10 cellular contexts compared by ENCODE assay signal in genomic region chr12:125403145-125403789, GRCh38.
DNase-seq lines count a peak whose midpoint lies in the region; ATAC-seq, FAIRE-seq and TF ChIP-seq lines count a peak whose summit lies in the region.
"Had no signal": no experiment of that assay in that cellular context is flagged by ENCODE, and none has a peak within 500 bp of the region (broad histone marks: within the 10 kb centered on the region; RNA-seq: fewer than 3 reads in every experiment).

No MANE protein-coding gene starts in this region.

- H3K4me3 ChIP-seq in BE2C (ENCODE audit: low read depth, low read length) = no peak overlapping the region
- no peak overlapping the region for H3K4me3 ChIP-seq in NT2/D1 (ENCODE audit: insufficient read length, low read depth)
- no peak overlapping the region for H3K4me3 ChIP-seq in dorsolateral prefrontal cortex

- intact Hi-C loops in dorsolateral prefrontal cortex (cut with DNase I) = loop anchor here (2.0 to 5.0 kb wide), 2 partner anchors 71 to 218 kb away; no protein-coding TSS in a partner anchor

- H3K4me1 Mint-ChIP-seq in osteocyte (ENCODE audit: unreplicated experiment) = no peaks in the 10 kb centered on the region

- TF ChIP-seq CTCF in BE2C (IDR thresholded peaks at IDR 0.05; ENCODE audit: low read depth, low read length) (peak; percentile 69), dorsolateral prefrontal cortex (IDR thresholded peaks at IDR 0.05 in 54 of 56, conservative IDR thresholded peaks at IDR 0.05 in 2 of 56; ENCODE audit: low read depth in 1 of 56, partially characterized antibody in 56 of 56) (peak; percentile 33 to 69 (median 55)), osteocyte (IDR thresholded peaks at IDR 0.05) (peak; percentile 40)

- H3K27ac ChIP-seq in dorsolateral prefrontal cortex = peak overlapping the region in 5 of 59 donors; percentile 3 to 67 (median 36)

- peak; percentile 92 for FAIRE-seq in GM19239 (lab: Jason Lieb, UNC)

- DNase-seq in BE2C (no peak), GM19239 (ENCODE audit: insufficient read length, low spot score) (no peak), NT2/D1 (ENCODE audit: low read depth, low spot score) (peak; percentile 87), dorsolateral prefrontal cortex (no peak), osteocyte (ENCODE audit: extremely low spot score, unreplicated experiment) (no peak)

- H3K36me3 Mint-ChIP-seq in osteocyte (ENCODE audit: unreplicated experiment) = no peaks in the 10 kb centered on the region
- H3K36me3 Mint-ChIP-seq: IgD-negative memory B cell, memory B cell had no signal

- H3K9me3 ChIP-seq in BE2C (no peaks in the 10 kb centered on the region), NT2/D1 (ENCODE audit: insufficient read depth, low read length) (peaks cover 15% of the 10 kb centered on the region)

- H3K27me3 Mint-ChIP-seq in osteocyte (ENCODE audit: unreplicated experiment) = no peaks in the 10 kb centered on the region

- no peak overlapping the region for H3K27ac Mint-ChIP-seq in osteocyte (ENCODE audit: unreplicated experiment)
- H3K27ac Mint-ChIP-seq: IgD-negative memory B cell, memory B cell had no signal

- no peaks in the 10 kb centered on the region for H3K36me3 ChIP-seq in BE2C
- H3K36me3 ChIP-seq in NT2/D1 (ENCODE audit: insufficient read depth, insufficient read length, low read length) = no peaks in the 10 kb centered on the region

- ATAC-seq in HG03039 (IDR thresholded peaks at IDR 0.05; ENCODE audit: unreplicated experiment) = no peak
- no peak for ATAC-seq in HG03159 (IDR thresholded peaks at IDR 0.05; ENCODE audit: unreplicated experiment)
- ATAC-seq in GM21786 (IDR thresholded peaks at IDR 0.05; ENCODE audit: unreplicated experiment) = no peak

- no peaks in the 10 kb centered on the region for H3K27me3 ChIP-seq in BE2C
- no peaks in the 10 kb centered on the region for H3K27me3 ChIP-seq in NT2/D1 (ENCODE audit: insufficient read depth, insufficient read length)
- no peaks in the 10 kb centered on the region for H3K27me3 ChIP-seq in dorsolateral prefrontal cortex

- H3K4me1 ChIP-seq in BE2C = no peaks in the 10 kb centered on the region
- peaks cover 2% of the 10 kb centered on the region for H3K4me1 ChIP-seq in NT2/D1 (ENCODE audit: insufficient read depth, insufficient read length)

- no peak overlapping the region for H3K4me3 Mint-ChIP-seq in osteocyte (ENCODE audit: unreplicated experiment)
- H3K4me3 Mint-ChIP-seq: IgD-negative memory B cell, memory B cell had no signal

- H3K9ac ChIP-seq in NT2/D1 (ENCODE audit: insufficient read length, low read depth) = no peak overlapping the region

- H3K9me3 Mint-ChIP-seq in osteocyte (ENCODE audit: unreplicated experiment) = peaks cover 26% of the 10 kb centered on the region
